20 cellular contexts compared by ENCODE assay signal in genomic region chr20:17870063-17870740, GRCh38.
A peak's percentile ranks its signal among the peaks of the same experiment; 100 is the strongest.
DNase-seq lines count a peak whose midpoint lies in the region; ATAC-seq and TF ChIP-seq lines count a peak whose summit lies in the region.
"Had no signal": no experiment of that assay in that cellular context is flagged by ENCODE, and none has a peak within 500 bp of the region (broad histone marks: within the 10 kb centered on the region; RNA-seq: fewer than 3 reads in every experiment).

No MANE protein-coding gene starts in this region.

- H3K36me3 Mint-ChIP-seq in CD14-positive monocyte, result no peaks in the 10 kb centered on the region
- H3K36me3 Mint-ChIP-seq in activated CD8-positive, alpha-beta T cell treated with anti-CD3 and anti-CD28 coated beads, Interleukin-2, amount 10 ng/mL, durations not matched to agents 7 days and 5 days (ENCODE audit: low read depth), result no peaks in the 10 kb centered on the region
- H3K36me3 Mint-ChIP-seq: memory B cell; stimulated activated effector memory CD8-positive, alpha-beta T cell treated with anti-CD3 and anti-CD28 coated beads, Interleukin-12 subunit alpha, Interleukin-12 subunit beta, amount 100 ng/mL, for 72 hours had no signal

- H3K4me1 ChIP-seq in HUES6 (ENCODE audit: control insufficient read depth, insufficient read depth, low read length), result peaks cover 65% of the 10 kb centered on the region
- H3K4me1 ChIP-seq in skeletal muscle satellite cell (ENCODE audit: control insufficient read depth, insufficient read depth, low read length), result peaks cover 21% of the 10 kb centered on the region

- peak overlapping the region; percentile 2; the same call in 1 of the 2 replicates for H3K27ac ChIP-seq in HUES6 (ENCODE audit: low read depth, low read length)
- H3K27ac ChIP-seq: adrenal gland, RWPE1 had no signal

- peaks cover 12% of the 10 kb centered on the region for H3K4me1 Mint-ChIP-seq in CD14-positive monocyte
- H3K4me1 Mint-ChIP-seq in activated CD8-positive, alpha-beta T cell treated with anti-CD3 and anti-CD28 coated beads, Interleukin-2, amount 10 ng/mL, durations not matched to agents 7 days and 5 days (ENCODE audit: low read depth), result peaks cover 17% of the 10 kb centered on the region

- intact Hi-C loops in CD14-positive monocyte (cut with micrococcal nuclease), result no loop called here

- no peak overlapping the region for H3K4me3 Mint-ChIP-seq in CD14-positive monocyte
- no peak overlapping the region for H3K4me3 Mint-ChIP-seq in activated CD8-positive, alpha-beta T cell treated with anti-CD3 and anti-CD28 coated beads, Interleukin-2, amount 10 ng/mL, durations not matched to agents 7 days and 5 days
- H3K4me3 Mint-ChIP-seq: activated CD4-positive, alpha-beta memory T cell treated with anti-CD3 and anti-CD28 coated beads, Interleukin-2, amount 10 ng/mL, durations not matched to agents 7 days and 5 days; activated T-cell treated with anti-CD3 and anti-CD28 coated beads, Interleukin-2, amount 50 U/mL, for 72 hours; CD4-positive, alpha-beta T cell; memory B cell; stimulated activated effector memory CD8-positive, alpha-beta T cell treated with anti-CD3 and anti-CD28 coated beads, Interleukin-12 subunit alpha, Interleukin-12 subunit beta, amount 100 ng/mL, for 72 hours had no signal

- DNase-seq in CD14-positive monocyte (ENCODE audit: low spot score) (peak; percentile 28), fibroblast of the aortic adventitia (ENCODE audit: low read depth) (peak; percentile 55), iPS-NIHi11 (ENCODE audit: low spot score) (no peak), HuH-7.5 (ENCODE audit: low spot score) (no peak)
- no peak for DNase-seq in activated CD8-positive, alpha-beta T cell treated with anti-CD3 and anti-CD28 coated beads, Interleukin-2, amount 10 ng/mL, durations not matched to agents 7 days and 5 days
- DNase-seq: activated CD4-positive, alpha-beta memory T cell treated with anti-CD3 and anti-CD28 coated beads, Interleukin-2, amount 10 ng/mL, durations not matched to agents 7 days and 5 days; activated T-cell treated with anti-CD3 and anti-CD28 coated beads, Interleukin-2, amount 50 U/mL, for 72 hours; adrenal gland; CD4-positive, alpha-beta T cell; effector memory CD4-positive, alpha-beta T cell; gastrocnemius medialis; NCI-H1436 treated with DMSO at 0.1 percent for 48 hours; NCI-H226; nucleus accumbens had no signal

- POLR2A ChIA-PET in activated CD8-positive, alpha-beta T cell treated with anti-CD3 and anti-CD28 coated beads, Interleukin-2, amount 10 ng/mL, durations not matched to agents 7 days and 5 days (lab: Charles Lee), result no interaction called here

- ATAC-seq in activated CD4-positive, CD25-positive, alpha-beta regulatory T cell treated with anti-CD3 and anti-CD28 coated beads, Interleukin-2, amount 50 U/mL, for 24 hours, result no peak
- no peak for ATAC-seq in activated CD8-positive, alpha-beta T cell treated with anti-CD3 and anti-CD28 coated beads, Interleukin-2, amount 10 ng/mL, durations not matched to agents 7 days and 5 days
- ATAC-seq: activated T-cell treated with anti-CD3 and anti-CD28 coated beads, Interleukin-2, amount 50 U/mL, for 72 hours; stimulated activated effector memory CD8-positive, alpha-beta T cell treated with anti-CD3 and anti-CD28 coated beads, Interleukin-12 subunit alpha, Interleukin-12 subunit beta, amount 100 ng/mL, for 72 hours had no signal

- H3K27ac Mint-ChIP-seq in CD14-positive monocyte, result peak overlapping the region in 1 of 7 donors; percentile 1
- no peak overlapping the region for H3K27ac Mint-ChIP-seq in activated CD8-positive, alpha-beta T cell treated with anti-CD3 and anti-CD28 coated beads, Interleukin-2, amount 10 ng/mL, durations not matched to agents 7 days and 5 days
- H3K27ac Mint-ChIP-seq: activated CD4-positive, alpha-beta memory T cell treated with anti-CD3 and anti-CD28 coated beads, Interleukin-2, amount 10 ng/mL, durations not matched to agents 7 days and 5 days; activated T-cell treated with anti-CD3 and anti-CD28 coated beads, Interleukin-2, amount 50 U/mL, for 72 hours; CD4-positive, alpha-beta T cell; memory B cell; stimulated activated effector memory CD8-positive, alpha-beta T cell treated with anti-CD3 and anti-CD28 coated beads, Interleukin-12 subunit alpha, Interleukin-12 subunit beta, amount 100 ng/mL, for 72 hours had no signal

- peaks cover 3 to 12% (median 3%) of the 10 kb centered on the region in 3 donors for H3K27me3 Mint-ChIP-seq in CD14-positive monocyte (ENCODE audit: low read depth in 3 of 3)
- peaks cover 24% of the 10 kb centered on the region for H3K27me3 Mint-ChIP-seq in activated CD8-positive, alpha-beta T cell treated with anti-CD3 and anti-CD28 coated beads, Interleukin-2, amount 10 ng/mL, durations not matched to agents 7 days and 5 days (ENCODE audit: low read depth)

- H3K4me3 ChIP-seq in HUES6 (ENCODE audit: low read depth, low read length) (no peak overlapping the region), fibroblast of the aortic adventitia (ENCODE audit: low read depth, low read length) (no peak overlapping the region), skeletal muscle satellite cell (ENCODE audit: low read length) (peak overlapping the region; percentile 45)
- H3K4me3 ChIP-seq: adrenal gland had no signal

- CTCF ChIA-PET in activated CD8-positive, alpha-beta T cell treated with anti-CD3 and anti-CD28 coated beads, Interleukin-2, amount 10 ng/mL, durations not matched to agents 7 days and 5 days (lab: Charles Lee), result no interaction called here

- peak overlapping the region; percentile 69 for H3K4me2 ChIP-seq in skeletal muscle satellite cell (ENCODE audit: low read length)

- peaks cover 0 to 2% (median 0%) of the 10 kb centered on the region in 7 donors for H3K9me3 Mint-ChIP-seq in CD14-positive monocyte
- H3K9me3 Mint-ChIP-seq in activated CD8-positive, alpha-beta T cell treated with anti-CD3 and anti-CD28 coated beads, Interleukin-2, amount 10 ng/mL, durations not matched to agents 7 days and 5 days (ENCODE audit: insufficient read depth), result no peaks in the 10 kb centered on the region
- H3K9me3 Mint-ChIP-seq: activated CD4-positive, alpha-beta memory T cell treated with anti-CD3 and anti-CD28 coated beads, Interleukin-2, amount 10 ng/mL, durations not matched to agents 7 days and 5 days; CD4-positive, alpha-beta T cell; memory B cell; stimulated activated effector memory CD8-positive, alpha-beta T cell treated with anti-CD3 and anti-CD28 coated beads, Interleukin-12 subunit alpha, Interleukin-12 subunit beta, amount 100 ng/mL, for 72 hours had no signal

- H3K9me3 ChIP-seq in HUES6 (ENCODE audit: control insufficient read depth, insufficient read depth, low read depth, low read length) (no peaks in the 10 kb centered on the region), skeletal muscle satellite cell (replicated peaks; ENCODE audit: low read length) (no peaks in the 10 kb centered on the region)
- H3K9me3 ChIP-seq: adrenal gland, gastrocnemius medialis had no signal

- no peaks in the 10 kb centered on the region for H3K27me3 ChIP-seq in HUES6 (ENCODE audit: control insufficient read depth, insufficient read depth, low read length)
- no peaks in the 10 kb centered on the region for H3K27me3 ChIP-seq in skeletal muscle satellite cell (ENCODE audit: control insufficient read depth, insufficient read depth, low read length)
- H3K27me3 ChIP-seq: adrenal gland had no signal

- TF ChIP-seq CTCF in CD14-positive monocyte (IDR thresholded peaks at IDR 0.05) (no peak), fibroblast of the aortic adventitia (IDR thresholded peaks at IDR 0.05; ENCODE audit: insufficient read depth, low read length) (no peak)

- H3K36me3 ChIP-seq in HUES6 (ENCODE audit: control insufficient read depth, insufficient read depth, low read length), result no peaks in the 10 kb centered on the region
- H3K36me3 ChIP-seq in skeletal muscle satellite cell (ENCODE audit: insufficient read depth, low read length), result no peaks in the 10 kb centered on the region
- H3K36me3 ChIP-seq: adrenal gland, gastrocnemius medialis had no signal

- H3K9ac ChIP-seq in HUES6 (ENCODE audit: low read length) (no peak overlapping the region), skeletal muscle satellite cell (ENCODE audit: low read depth, low read length) (peak overlapping the region; percentile 50)

Comparison
In these comparisons a context has a peak if more than half of its experiments do, and no peak if none do; other contexts are left out.
1. DNase-seq: peak in CD14-positive monocyte (single experiment) and fibroblast of the aortic adventitia (single experiment); none in iPS-NIHi11 (single experiment), activated CD8-positive, alpha-beta T cell treated with anti-CD3 and anti-CD28 coated beads, Interleukin-2, amount 10 ng/mL, durations not matched to agents 7 days and 5 days (single experiment) and HuH-7.5 (single experiment).